Comparison of ENCODE assay signal across 2 cellular contexts in genomic region chrX:103469971-103470370, GRCh38. TPM values are rescaled to one million over a fixed set of nuclear protein-coding genes. Genes with fewer than 3 reads are reported as not detected.
"Had no signal": no experiment of that assay in that cellular context is flagged by ENCODE, and none has a peak within 500 bp of the region (broad histone marks: within the 10 kb centered on the region; RNA-seq: fewer than 3 reads in every experiment).

No MANE protein-coding gene starts in this region.

RNA-seq across cellular contexts. Expression of gene RAB40A, which starts 49.3 kb away (rescaled TPM):
- total RNA-seq: MCF 10A, Right ventricle myocardium superior had no signal
